Comparison of ENCODE assay signal across 8 cellular contexts in the genomic region with DNA sequence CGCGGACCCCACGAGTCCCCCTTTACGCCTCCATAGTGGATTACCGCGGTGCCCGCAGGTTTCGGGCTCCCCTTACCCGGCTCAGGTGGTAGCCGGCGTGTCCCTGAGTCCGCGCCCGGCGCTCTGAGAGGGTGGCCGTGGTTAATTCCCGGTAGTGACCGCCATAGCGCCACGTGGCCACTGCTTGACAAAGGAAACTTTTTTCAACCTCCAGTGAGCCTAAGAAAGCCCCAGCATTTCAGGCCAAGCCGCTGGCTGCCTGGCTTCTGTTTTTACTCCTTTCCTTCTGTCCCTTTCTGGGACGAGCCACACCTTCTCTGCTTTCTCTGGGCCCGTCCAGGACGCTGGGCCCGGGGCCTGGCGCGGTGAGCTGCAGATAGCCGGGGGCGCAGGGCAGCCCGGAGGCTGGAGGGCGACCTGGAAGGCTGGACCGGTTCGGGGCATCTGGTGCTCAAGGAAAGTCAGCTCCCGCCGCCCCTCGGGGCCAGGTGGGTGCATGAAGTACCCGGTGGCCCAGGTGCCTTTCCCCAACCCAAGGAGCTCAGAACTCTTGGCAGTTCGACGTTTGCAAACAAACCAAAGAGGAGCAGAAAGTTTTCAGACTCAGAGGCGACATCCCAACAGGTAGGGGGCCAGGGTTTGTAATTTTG. TPM values are rescaled to one million over a fixed set of nuclear protein-coding genes. Genes with fewer than 3 reads are reported as not detected.
DNase-seq lines count a peak whose midpoint lies in the region; ATAC-seq, FAIRE-seq and TF ChIP-seq lines count a peak whose summit lies in the region.

No MANE protein-coding gene starts in this region.

- peaks cover 39% of the 10 kb centered on the region for H3K4me1 Mint-ChIP-seq in astrocyte (ENCODE audit: low read depth, unreplicated experiment)

- peak overlapping the region; percentile 74 for H2AFZ ChIP-seq in astrocyte (ENCODE audit: low read depth, low read length)

- peak overlapping the region; percentile 88 for H3K27ac ChIP-seq in astrocyte (ENCODE audit: low read depth, low read length)

- peak; percentile 24 to 33 for DNase-seq in AML-193 (lab: John Stamatoyannopoulos, UW)
- peak; percentile 27 for DNase-seq in NCI-H526 treated with DMSO at 0.1 percent for 48 hours (lab: John Stamatoyannopoulos, UW)
- no peak for DNase-seq in astrocyte (ENCODE audit: low read depth)
- no peak for DNase-seq in AG20443 (ENCODE audit: low spot score)

- H3K9ac ChIP-seq in astrocyte (ENCODE audit: low read length) = peak overlapping the region; percentile 90
- H3K9ac ChIP-seq in skeletal muscle satellite cell (ENCODE audit: low read depth, low read length) = peak overlapping the region; percentile 92

- no peaks in the 10 kb centered on the region for H3K9me3 Mint-ChIP-seq in astrocyte (ENCODE audit: unreplicated experiment)

- peaks cover 44% of the 10 kb centered on the region for H3K79me2 ChIP-seq in astrocyte (ENCODE audit: insufficient read depth, low read length)

- no peak for FAIRE-seq in astrocyte (lab: Jason Lieb, UNC)

- H3K9me3 ChIP-seq in astrocyte (ENCODE audit: insufficient read depth, low read depth, low read length) (no peaks in the 10 kb centered on the region), iPS-18c (ENCODE audit: control insufficient read depth, insufficient read depth, low read length) (peaks cover 4% of the 10 kb centered on the region), skeletal muscle satellite cell (replicated peaks; ENCODE audit: low read length) (no peaks in the 10 kb centered on the region)

- no peaks in the 10 kb centered on the region for H3K27me3 Mint-ChIP-seq in astrocyte (ENCODE audit: low read depth, unreplicated experiment)

- peak; percentile 59 for ATAC-seq in GM18502 (IDR thresholded peaks at IDR 0.05; ENCODE audit: poor library complexity, unreplicated experiment)
- ATAC-seq in HG02981 (IDR thresholded peaks at IDR 0.05; ENCODE audit: unreplicated experiment) = peak; percentile 27

- peak overlapping the region; percentile 87 for H3K4me3 Mint-ChIP-seq in astrocyte (ENCODE audit: unreplicated experiment)

- H4K20me1 ChIP-seq in astrocyte (ENCODE audit: insufficient read depth, low read length) = peaks cover 28% of the 10 kb centered on the region

- peak overlapping the region; percentile 91 for H3K4me2 ChIP-seq in astrocyte (ENCODE audit: low read length)
- H3K4me2 ChIP-seq in skeletal muscle satellite cell (ENCODE audit: low read length) = peak overlapping the region; percentile 87

- H3K27ac Mint-ChIP-seq in astrocyte (ENCODE audit: unreplicated experiment) = peak overlapping the region; percentile 87

- TF ChIP-seq CTCF in astrocyte (IDR thresholded peaks at IDR 0.05; ENCODE audit: insufficient read depth, low read depth, low read length) = no peak

- H3K36me3 Mint-ChIP-seq in astrocyte (ENCODE audit: low read depth, unreplicated experiment) = peaks cover 12% of the 10 kb centered on the region

- H3K4me3 ChIP-seq in astrocyte (ENCODE audit: insufficient read depth, low read depth, low read length) (peak overlapping the region; percentile 59), iPS-18c (ENCODE audit: insufficient read depth, low read depth, low read length) (peak overlapping the region; percentile 53), skeletal muscle satellite cell (ENCODE audit: low read length) (peak overlapping the region; percentile 73)

- H3K27me3 ChIP-seq in astrocyte (ENCODE audit: insufficient read depth, low read length) (no peaks in the 10 kb centered on the region), skeletal muscle satellite cell (ENCODE audit: control insufficient read depth, insufficient read depth, low read length) (no peaks in the 10 kb centered on the region)

- H3K4me1 ChIP-seq in astrocyte (ENCODE audit: insufficient read depth, low read length) = peaks cover 29% of the 10 kb centered on the region
- peaks cover 42% of the 10 kb centered on the region for H3K4me1 ChIP-seq in skeletal muscle satellite cell (ENCODE audit: control insufficient read depth, insufficient read depth, low read length)

- H3K36me3 ChIP-seq in astrocyte (ENCODE audit: insufficient read depth, low read length) (peaks cover 4% of the 10 kb centered on the region), skeletal muscle satellite cell (ENCODE audit: insufficient read depth, low read length) (no peaks in the 10 kb centered on the region)

RNA-seq across cellular contexts. Expression of gene C1orf198, which starts 0.5 kb away (rescaled TPM):
- 102 and 107 TPM in 2 replicates for total RNA-seq in astrocyte
- 12.9 and 33.9 TPM in 2 replicates for total RNA-seq in skeletal muscle satellite cell (2012; rRNA removed)

Comparison
In these comparisons a context has a peak if more than half of its experiments do, and no peak if none do; other contexts are left out.
1. DNase-seq: peak in AML-193 (2 of 2) and NCI-H526 treated with DMSO at 0.1 percent for 48 hours (single experiment); none in astrocyte (single experiment) and AG20443 (single experiment).
2. Peak in every context shown above with its lines, with median percentiles within 50 percentile points of each other: H3K4me3 ChIP-seq.